In genomic region chr3:111592941-111593340, GRCh38 we compare ENCODE assay signal across 14 cellular contexts. TPM values are rescaled to one million over a fixed set of nuclear protein-coding genes. Genes with fewer than 3 reads are reported as not detected.
DNase-seq lines count a peak whose midpoint lies in the region; ATAC-seq and TF ChIP-seq lines count a peak whose summit lies in the region.
"Had no signal": no experiment of that assay in that cellular context is flagged by ENCODE, and none has a peak within 500 bp of the region (broad histone marks: within the 10 kb centered on the region; RNA-seq: fewer than 3 reads in every experiment).

No MANE protein-coding gene starts in this region.

- peaks cover 63% of the 10 kb centered on the region for H3K36me3 Mint-ChIP-seq in T-helper 1 cell treated with Interleukin-12 subunit alpha and Interleukin-12 subunit beta and Interleukin-4 antibody, amounts not matched to agents 30 μg/mL and 1 μg/mL, for 36 hours (ENCODE audit: low read depth)

- H3K27ac ChIP-seq in osteoblast (ENCODE audit: low read depth, low read length): peak overlapping the region; percentile 16
- H3K27ac ChIP-seq: 22Rv1, sigmoid colon had no signal

- H4K20me1 ChIP-seq in osteoblast (ENCODE audit: insufficient read depth, low read length): no peaks in the 10 kb centered on the region

- H3K27ac Mint-ChIP-seq in T-helper 1 cell treated with Interleukin-12 subunit alpha and Interleukin-12 subunit beta and Interleukin-4 antibody, amounts not matched to agents 30 μg/mL and 1 μg/mL, for 36 hours: peak overlapping the region; percentile 90

- no peaks in the 10 kb centered on the region for H3K9me3 ChIP-seq in osteoblast (ENCODE audit: low read depth, low read length)
- H3K9me3 ChIP-seq: sigmoid colon had no signal

- H3K27me3 ChIP-seq in osteoblast (ENCODE audit: insufficient read depth, low read length): no peaks in the 10 kb centered on the region
- H3K27me3 ChIP-seq: sigmoid colon had no signal

- ATAC-seq in HG03354 (IDR thresholded peaks at IDR 0.05; ENCODE audit: poor library complexity, severe bottlenecking, unreplicated experiment) (peak; percentile 30), HG02870 (IDR thresholded peaks at IDR 0.05; ENCODE audit: unreplicated experiment) (no peak), GM19452 (IDR thresholded peaks at IDR 0.05; ENCODE audit: unreplicated experiment) (no peak)

- H3K79me2 ChIP-seq in osteoblast (ENCODE audit: insufficient read depth, low read length): no peaks in the 10 kb centered on the region

- no peaks in the 10 kb centered on the region for H3K9me3 Mint-ChIP-seq in T-helper 1 cell treated with Interleukin-12 subunit alpha and Interleukin-12 subunit beta and Interleukin-4 antibody, amounts not matched to agents 30 μg/mL and 1 μg/mL, for 36 hours

- H3K4me1 ChIP-seq in osteoblast (ENCODE audit: insufficient read depth, low read length): peaks cover 62% of the 10 kb centered on the region
- H3K4me1 ChIP-seq: sigmoid colon had no signal

- no peak overlapping the region for H3K4me2 ChIP-seq in osteoblast (ENCODE audit: insufficient read depth, low read length)

- no peak overlapping the region for H3K4me3 ChIP-seq in osteoblast (ENCODE audit: insufficient read depth, low read length)
- H3K4me3 ChIP-seq: sigmoid colon had no signal

- H3K27me3 Mint-ChIP-seq in T-helper 1 cell treated with Interleukin-12 subunit alpha and Interleukin-12 subunit beta and Interleukin-4 antibody, amounts not matched to agents 30 μg/mL and 1 μg/mL, for 36 hours (ENCODE audit: low read depth): no peaks in the 10 kb centered on the region

- peaks cover 66% of the 10 kb centered on the region for H3K4me1 Mint-ChIP-seq in T-helper 1 cell treated with Interleukin-12 subunit alpha and Interleukin-12 subunit beta and Interleukin-4 antibody, amounts not matched to agents 30 μg/mL and 1 μg/mL, for 36 hours (ENCODE audit: low read depth)

- H3K36me3 ChIP-seq in osteoblast (ENCODE audit: insufficient read depth, low read length): no peaks in the 10 kb centered on the region
- H3K36me3 ChIP-seq: sigmoid colon had no signal

- no peak for TF ChIP-seq CTCF in osteoblast (IDR thresholded peaks at IDR 0.05; ENCODE audit: extremely low read depth, low read depth, low read length)

- H3K4me3 Mint-ChIP-seq in T-helper 1 cell treated with Interleukin-12 subunit alpha and Interleukin-12 subunit beta and Interleukin-4 antibody, amounts not matched to agents 30 μg/mL and 1 μg/mL, for 36 hours: peak overlapping the region; percentile 87

- DNase-seq in T-helper 1 cell: no peak
- DNase-seq in amniotic epithelial cell (ENCODE audit: low read depth): peak; percentile 14
- peak; percentile 45 for DNase-seq in osteoblast (ENCODE audit: insufficient read length, low spot score, missing footprints)
- no peak for DNase-seq in COLO668 (lab: John Stamatoyannopoulos, UW; ENCODE audit: unreplicated experiment)
- DNase-seq: aorta, kidney, sigmoid colon had no signal

- H2AFZ ChIP-seq in osteoblast (ENCODE audit: low read length): peak overlapping the region; percentile 21

RNA-seq across cellular contexts. Expression of gene ZBED2, which starts 2.2 kb away (rescaled TPM):
- total RNA-seq in osteoblast: under 0.01 TPM in 1 of 2 replicates, not detected in the other
- total RNA-seq: aorta, frontal cortex, sigmoid colon, temporal lobe had no signal

RNA-seq across cellular contexts. Expression of gene CD96, which starts 50.9 kb away (rescaled TPM):
- under 0.01 TPM in 1 of 2 replicates, not detected in the other for total RNA-seq in osteoblast
- total RNA-seq: frontal cortex had no signal

Comparison
In these comparisons a context has a peak if more than half of its experiments do, and no peak if none do; other contexts are left out.
1. DNase-seq: peak in amniotic epithelial cell (single experiment) and osteoblast (single experiment); none in T-helper 1 cell (0 of 5) and COLO668 (single experiment).